ENCODE assay signal across 14 cellular contexts in genomic region chr6:169415179-169415578, GRCh38.
"Had no signal": no experiment of that assay in that cellular context is flagged by ENCODE, and none has a peak within 500 bp of the region (broad histone marks: within the 10 kb centered on the region; RNA-seq: fewer than 3 reads in every experiment).

No MANE protein-coding gene starts in this region.

- DNase-seq: activated naive CD8-positive, alpha-beta T cell treated with anti-CD3 and anti-CD28 coated beads for 36 hours; anterior cingulate cortex; dermis blood vessel endothelial cell; effector memory CD8-positive, alpha-beta T cell; head of caudate nucleus; immature natural killer cell; left cardiac atrium; lower lobe of right lung; midbrain; ovary; sigmoid colon; stimulated activated CD4-positive, alpha-beta T cell treated with anti-CD3 and anti-CD28 coated beads, Interleukin-12 subunit alpha, Interleukin-12 subunit beta, amount 100 ng/mL, for 4 hours; stimulated activated CD4-positive, alpha-beta T cell treated with anti-CD3 and anti-CD28 coated beads, Interleukin-2, amount 100 ng/mL, for 24 hours; thyroid gland had no signal
